Comparison of ENCODE assay signal across 1 cellular context in genomic region chr1:16063226-16063829, GRCh38.
TF ChIP-seq lines count a peak whose summit lies in the region.

No MANE protein-coding gene starts in this region.

TF ChIP-seq in GM23338, 12 proteins besides CTCF, POLR2A, EP300 and RAD21:
- TF ChIP-seq ETS1 (IDR thresholded peaks at IDR 0.05) (no peak), POLR2AphosphoS5 (IDR thresholded peaks at IDR 0.05; ENCODE audit: low read depth) (no peak), EZH2phosphoT487 (IDR thresholded peaks at IDR 0.05; ENCODE audit: unreplicated experiment) (no peak), ZNF114 (CRISPR knock-in tag; IDR thresholded peaks at IDR 0.05) (no peak), EZH2 (IDR thresholded peaks at IDR 0.05; ENCODE audit: low read depth, unreplicated experiment) (no peak), CREB1 (CRISPR knock-in tag; IDR thresholded peaks at IDR 0.05; ENCODE audit: low read depth) (no peak), JUNB (IDR thresholded peaks at IDR 0.05; ENCODE audit: unreplicated experiment) (no peak), ZNF462 (CRISPR knock-in tag; IDR thresholded peaks at IDR 0.05) (no peak), ZNF331 (CRISPR knock-in tag; IDR thresholded peaks at IDR 0.05; ENCODE audit: low read depth) (no peak), NANOG (IDR thresholded peaks at IDR 0.05; ENCODE audit: borderline replicate concordance) (no peak), STAT1 (IDR thresholded peaks at IDR 0.05; ENCODE audit: unreplicated experiment) (no peak), REST (IDR thresholded peaks at IDR 0.05; ENCODE audit: unreplicated experiment) (no peak)
TF ChIP-seq in GM23338: peak in this region for 0.
